Comparison of ENCODE assay signal across 19 cellular contexts in genomic region chr19:14410775-14411134, GRCh38. TPM values are rescaled to one million over a fixed set of nuclear protein-coding genes. Genes with fewer than 3 reads are reported as not detected.
DNase-seq lines count a peak whose midpoint lies in the region; ATAC-seq and TF ChIP-seq lines count a peak whose summit lies in the region.
"Had no signal": no experiment of that assay in that cellular context is flagged by ENCODE, and none has a peak within 500 bp of the region (broad histone marks: within the 10 kb centered on the region; RNA-seq: fewer than 3 reads in every experiment).

No MANE protein-coding gene starts in this region.

- H3K9me3 ChIP-seq in CD4-positive, CD25-positive, alpha-beta regulatory T cell (ENCODE audit: control insufficient read depth in 2 of 2, low read length in 2 of 2) = no peaks in the 10 kb centered on the region
- H3K9me3 ChIP-seq: colonic mucosa, lower lobe of right lung, prostate gland, testis had no signal

- in situ Hi-C loops in GM13977 (cut with MboI; ENCODE audit: low pct_unique_long_range_greater_than_20kb, low sequenced_read_pairs, unreplicated experiment) = no loop called here

- no peak for TF ChIP-seq CTCF in GM13977 (IDR thresholded peaks at IDR 0.05; ENCODE audit: extremely low read depth, insufficient read depth, missing control alignments)
- no peak for TF ChIP-seq CTCF in activated CD8-positive, alpha-beta T cell treated with anti-CD3 and anti-CD28 coated beads for 36 hours (IDR thresholded peaks at IDR 0.05)

- no peaks in the 10 kb centered on the region for H3K27me3 ChIP-seq in CD4-positive, CD25-positive, alpha-beta regulatory T cell (ENCODE audit: control insufficient read depth, insufficient read depth, low read length)
- H3K27me3 ChIP-seq: colonic mucosa, testis had no signal

- POLR2A ChIA-PET in activated CD8-positive, alpha-beta T cell treated with anti-CD3 and anti-CD28 coated beads for 36 hours (lab: Charles Lee) = interaction anchor here (0.9 to 9.4 kb wide), 11 partner anchors 8 to 66 kb away, joined by 3 to 168 read pairs (median 5); partner anchors contain the start of genes ADGRE5 and DDX39A

- H3K27ac ChIP-seq in CD4-positive, CD25-positive, alpha-beta regulatory T cell (ENCODE audit: insufficient read depth, low read length, poor library complexity, severe bottlenecking) = peak overlapping the region; percentile 8
- H3K27ac ChIP-seq: colonic mucosa, prostate gland, testis had no signal

- H3K27me3 Mint-ChIP-seq in CD4-positive, CD25-positive, alpha-beta regulatory T cell = no peaks in the 10 kb centered on the region
- no peaks in the 10 kb centered on the region for H3K27me3 Mint-ChIP-seq in activated CD8-positive, alpha-beta T cell treated with anti-CD3 and anti-CD28 coated beads for 36 hours
- no peaks in the 10 kb centered on the region for H3K27me3 Mint-ChIP-seq in memory B cell

- no peak for ATAC-seq in CD4-positive, CD25-positive, alpha-beta regulatory T cell (ENCODE audit: low read depth in 2 of 2)
- no peak for ATAC-seq in activated CD8-positive, alpha-beta T cell treated with anti-CD3 and anti-CD28 coated beads for 36 hours
- no peak for ATAC-seq in memory B cell (ENCODE audit: low read depth)
- ATAC-seq in GM21367 (IDR thresholded peaks at IDR 0.05; ENCODE audit: unreplicated experiment) = no peak
- no peak for ATAC-seq in HG02970 (IDR thresholded peaks at IDR 0.05; ENCODE audit: low FRiP score, unreplicated experiment)
- ATAC-seq: GM12878, SK-N-SH treated with all-trans-retinoic acid at 6 μM for 48 hours had no signal

- peak overlapping the region in 2 of 4 donors; percentile 10 to 62 for H3K4me3 Mint-ChIP-seq in CD4-positive, CD25-positive, alpha-beta regulatory T cell
- H3K4me3 Mint-ChIP-seq in activated CD8-positive, alpha-beta T cell treated with anti-CD3 and anti-CD28 coated beads for 36 hours = peak overlapping the region; percentile 3
- H3K4me3 Mint-ChIP-seq in memory B cell = no peak overlapping the region

- peaks cover 0 to 2% (median 0%) of the 10 kb centered on the region in 7 donors for H3K9me3 Mint-ChIP-seq in CD4-positive, CD25-positive, alpha-beta regulatory T cell
- H3K9me3 Mint-ChIP-seq in activated CD8-positive, alpha-beta T cell treated with anti-CD3 and anti-CD28 coated beads for 36 hours = no peaks in the 10 kb centered on the region
- peaks cover 2% of the 10 kb centered on the region for H3K9me3 Mint-ChIP-seq in memory B cell

- H3K27ac Mint-ChIP-seq in CD4-positive, CD25-positive, alpha-beta regulatory T cell = peak overlapping the region in 1 of 3 donors; percentile 95
- H3K27ac Mint-ChIP-seq in activated CD8-positive, alpha-beta T cell treated with anti-CD3 and anti-CD28 coated beads for 36 hours = peak overlapping the region; percentile 5
- H3K27ac Mint-ChIP-seq in memory B cell = peak overlapping the region; percentile 84

- DNase-seq in CD4-positive, CD25-positive, alpha-beta regulatory T cell = no peak
- DNase-seq in GM13977 (ENCODE audit: low spot score) (peak; percentile 9), memory B cell (ENCODE audit: low spot score in 2 of 2) (no peak), mucosa of gallbladder (ENCODE audit: low spot score) (no peak)
- DNase-seq in activated CD8-positive, alpha-beta T cell treated with anti-CD3 and anti-CD28 coated beads for 36 hours = no peak
- DNase-seq in stimulated activated CD4-positive, alpha-beta T cell treated with anti-CD3 and anti-CD28 coated beads, Interleukin-4, amount 100 ng/mL, for 1 hour = no peak
- DNase-seq: activated CD4-positive, alpha-beta T cell treated with anti-CD3 and anti-CD28 coated beads, Interleukin-2, amount 50 U/mL, for 4 hours; colonic mucosa; lower lobe of right lung; NCI-H1436 treated with DMSO at 0.1 percent for 48 hours; NK-92 treated with Interleukin-12 subunit alpha and Interleukin-12 subunit beta, amount 100 ng/mL, for 24 hours; stimulated activated CD4-positive, alpha-beta T cell treated with anti-CD3 and anti-CD28 coated beads, Interleukin-4, amount 100 ng/mL, for 4 hours; testis had no signal

- peaks cover 34% of the 10 kb centered on the region for H3K36me3 Mint-ChIP-seq in CD4-positive, CD25-positive, alpha-beta regulatory T cell
- H3K36me3 Mint-ChIP-seq in activated CD8-positive, alpha-beta T cell treated with anti-CD3 and anti-CD28 coated beads for 36 hours (ENCODE audit: low read depth) = peaks cover 77% of the 10 kb centered on the region
- H3K36me3 Mint-ChIP-seq in memory B cell = peaks cover 40% of the 10 kb centered on the region

- CTCF ChIA-PET in activated CD8-positive, alpha-beta T cell treated with anti-CD3 and anti-CD28 coated beads for 36 hours (lab: Charles Lee) = interaction anchor here (1.3 to 1.7 kb wide), 2 partner anchors 47 to 69 kb away, joined by 3 to 7 read pairs; no protein-coding TSS in a partner anchor

- no peak overlapping the region for H3K4me3 ChIP-seq in CD4-positive, CD25-positive, alpha-beta regulatory T cell (ENCODE audit: low read depth, low read length)
- H3K4me3 ChIP-seq: colonic mucosa, GM12878, lower lobe of right lung, prostate gland, skin epidermis, testis had no signal

- peaks cover 50% of the 10 kb centered on the region for H3K4me1 ChIP-seq in CD4-positive, CD25-positive, alpha-beta regulatory T cell (ENCODE audit: control insufficient read depth, insufficient read depth, low read length, poor library complexity, severe bottlenecking)

- intact Hi-C loops in activated CD8-positive, alpha-beta T cell treated with anti-CD3 and anti-CD28 coated beads for 36 hours (cut with micrococcal nuclease) = no loop called here

- H3K36me3 ChIP-seq in CD4-positive, CD25-positive, alpha-beta regulatory T cell (ENCODE audit: control insufficient read depth, insufficient read depth, low read length) = peaks cover 74% of the 10 kb centered on the region

- peaks cover 0 to 62% (median 21%) of the 10 kb centered on the region in 4 donors for H3K4me1 Mint-ChIP-seq in CD4-positive, CD25-positive, alpha-beta regulatory T cell
- H3K4me1 Mint-ChIP-seq in activated CD8-positive, alpha-beta T cell treated with anti-CD3 and anti-CD28 coated beads for 36 hours (ENCODE audit: low read depth) = peaks cover 44% of the 10 kb centered on the region
- peaks cover 52% of the 10 kb centered on the region for H3K4me1 Mint-ChIP-seq in memory B cell

RNA-seq across cellular contexts. Expression of gene DDX39A, which starts 8.4 kb away (rescaled TPM):
- 232 TPM for total RNA-seq in CD4-positive, CD25-positive, alpha-beta regulatory T cell
- polyA plus RNA-seq in CD4-positive, CD25-positive, alpha-beta regulatory T cell = 100 to 1,000 TPM; 110 to 150 (median 125) TPM
- total RNA-seq in activated CD8-positive, alpha-beta T cell treated with anti-CD3 and anti-CD28 coated beads for 36 hours = 100 to 1,000 TPM; 217 to 226 TPM
- total RNA-seq in mucosa of gallbladder = 46.4 TPM

RNA-seq across cellular contexts. Expression of gene PKN1, which starts 22.4 kb away (rescaled TPM):
- total RNA-seq in CD4-positive, CD25-positive, alpha-beta regulatory T cell = 151 TPM
- 10 to 100 TPM; 43.2 to 61.7 (median 52.1) TPM for polyA plus RNA-seq in CD4-positive, CD25-positive, alpha-beta regulatory T cell
- total RNA-seq in activated CD8-positive, alpha-beta T cell treated with anti-CD3 and anti-CD28 coated beads for 36 hours = 100 to 1,000 TPM; 172 to 192 TPM
- total RNA-seq in mucosa of gallbladder = 136 TPM

RNA-seq across cellular contexts. Expression of gene ADGRE5, which starts 29.5 kb away (rescaled TPM):
- total RNA-seq in CD4-positive, CD25-positive, alpha-beta regulatory T cell = 670 TPM
- 100 to 1,000 TPM; 122 to 174 (median 144) TPM for polyA plus RNA-seq in CD4-positive, CD25-positive, alpha-beta regulatory T cell
- 100 to 1,000 TPM; 185 to 186 TPM for total RNA-seq in activated CD8-positive, alpha-beta T cell treated with anti-CD3 and anti-CD28 coated beads for 36 hours
- total RNA-seq in mucosa of gallbladder = 48.2 TPM
